In the genomic region with DNA sequence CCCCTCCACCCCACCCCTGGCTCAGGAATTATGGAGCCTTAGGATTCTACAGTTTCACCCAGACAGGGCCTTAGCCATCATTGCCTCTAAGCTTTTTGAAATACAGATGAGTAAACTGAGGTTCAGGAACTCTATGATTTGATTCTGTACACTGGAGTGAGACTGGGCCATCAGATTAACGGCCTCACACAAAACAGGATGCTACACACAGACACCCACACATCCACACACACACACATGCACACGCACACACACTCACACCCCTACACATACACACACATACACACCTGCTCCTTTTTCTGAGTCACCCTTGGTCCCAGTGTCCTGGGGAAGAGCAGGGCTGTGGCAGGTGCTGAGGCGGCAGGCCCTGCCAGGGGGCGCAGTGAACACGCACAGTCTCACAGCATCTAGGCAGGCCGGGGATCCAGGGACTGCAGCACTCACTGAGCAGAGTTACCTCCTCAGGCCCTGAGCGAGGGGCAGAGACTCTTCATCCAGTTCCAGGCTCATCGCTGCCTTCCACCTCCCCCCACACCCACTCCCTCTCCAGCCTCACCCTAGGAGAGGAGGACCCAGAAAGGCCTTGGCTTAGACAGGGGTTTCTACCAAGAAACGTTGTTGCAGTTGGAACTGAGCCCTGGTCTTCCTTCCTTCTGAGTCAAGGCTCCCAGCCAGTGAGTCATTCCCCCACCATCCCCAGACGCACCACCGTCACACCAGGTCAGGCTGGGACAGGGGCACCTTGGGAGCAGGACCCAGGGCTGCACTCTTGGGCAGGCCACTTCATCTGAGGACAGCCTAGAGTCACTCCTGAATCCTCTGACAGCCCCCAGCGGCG, we compare ENCODE assay signal across 8 cellular contexts.
A peak's percentile ranks its signal among the peaks of the same experiment; 100 is the strongest.
DNase-seq lines count a peak whose midpoint lies in the region; ATAC-seq and TF ChIP-seq lines count a peak whose summit lies in the region.

No MANE protein-coding gene starts in this region.

- H3K27ac ChIP-seq in thoracic aorta: peak overlapping the region; percentile 89 to 97

- ATAC-seq in thoracic aorta (ENCODE audit: insufficient number of reproducible peaks, low FRiP score, low read depth): peak; percentile 79
- no peak for ATAC-seq in GM18861 (IDR thresholded peaks at IDR 0.05; ENCODE audit: unreplicated experiment)
- no peak for ATAC-seq in activated CD8-positive, alpha-beta memory T cell treated with anti-CD3 and anti-CD28 coated beads, Interleukin-2, amount 10 ng/mL, durations not matched to agents 7 days and 5 days

- in situ Hi-C loops in astrocyte of the cerebellum (cut with HindIII; ENCODE audit: low sequenced_read_pairs): no loop called here

- H3K4me1 ChIP-seq in Loucy (ENCODE audit: insufficient read depth, low read length, poor library complexity, severe bottlenecking): peaks cover 23% of the 10 kb centered on the region
- peaks cover 20 to 50% of the 10 kb centered on the region in 2 donors for H3K4me1 ChIP-seq in thoracic aorta (ENCODE audit: control insufficient read depth in 1 of 2, low read depth in 2 of 2)

- H3K79me2 ChIP-seq in Loucy (ENCODE audit: insufficient read depth, low read length): no peaks in the 10 kb centered on the region

- no peak overlapping the region for H3K4me2 ChIP-seq in Loucy (ENCODE audit: low read depth, low read length, poor library complexity, severe bottlenecking)

- H3K4me3 ChIP-seq in Loucy (ENCODE audit: low read length, poor library complexity, severe bottlenecking) (no peak overlapping the region), astrocyte of the cerebellum (ENCODE audit: low read depth, low read length) (peak overlapping the region; percentile 25), thoracic aorta (peak overlapping the region; percentile 16)

- no peak overlapping the region for H2AFZ ChIP-seq in Loucy (ENCODE audit: low read length)

- H3F3A ChIP-seq in Loucy (ENCODE audit: low read depth): no peaks in the 10 kb centered on the region

- no peak overlapping the region for H3K4me3 Mint-ChIP-seq in activated CD8-positive, alpha-beta memory T cell treated with anti-CD3 and anti-CD28 coated beads, Interleukin-2, amount 10 ng/mL, durations not matched to agents 7 days and 5 days

- H3K4me1 Mint-ChIP-seq in activated CD8-positive, alpha-beta memory T cell treated with anti-CD3 and anti-CD28 coated beads, Interleukin-2, amount 10 ng/mL, durations not matched to agents 7 days and 5 days: peaks cover 17% of the 10 kb centered on the region

- DNase-seq in GM03348 (ENCODE audit: low spot score): peak; percentile 91
- peak; percentile 96 for DNase-seq in astrocyte of the cerebellum (ENCODE audit: low read depth)
- DNase-seq in iris pigment epithelial cell (ENCODE audit: low read depth): peak; percentile 98
- peak; percentile 91 for DNase-seq in thoracic aorta (ENCODE audit: low spot score)
- no peak for DNase-seq in activated CD8-positive, alpha-beta memory T cell treated with anti-CD3 and anti-CD28 coated beads, Interleukin-2, amount 10 ng/mL, durations not matched to agents 7 days and 5 days
- DNase-seq in central memory CD4-positive, alpha-beta T cell: no peak

- no peaks in the 10 kb centered on the region for H3K27me3 Mint-ChIP-seq in activated CD8-positive, alpha-beta memory T cell treated with anti-CD3 and anti-CD28 coated beads, Interleukin-2, amount 10 ng/mL, durations not matched to agents 7 days and 5 days

- H3K9me3 Mint-ChIP-seq in activated CD8-positive, alpha-beta memory T cell treated with anti-CD3 and anti-CD28 coated beads, Interleukin-2, amount 10 ng/mL, durations not matched to agents 7 days and 5 days (ENCODE audit: low read depth): no peaks in the 10 kb centered on the region

- CTCF ChIA-PET in activated CD8-positive, alpha-beta memory T cell treated with anti-CD3 and anti-CD28 coated beads, Interleukin-2, amount 10 ng/mL, durations not matched to agents 7 days and 5 days (lab: Charles Lee): interaction anchor here (1.2 to 17.6 kb wide), 15 partner anchors 7 to 624 kb away, joined by 3 to 472 read pairs (median 5); no protein-coding TSS in a partner anchor

- H3K9me3 ChIP-seq in Loucy (ENCODE audit: insufficient read depth, low read depth, low read length) (no peaks in the 10 kb centered on the region), thoracic aorta (no peaks in the 10 kb centered on the region)

- H3K36me3 ChIP-seq in Loucy (ENCODE audit: insufficient read depth, low read length): no peaks in the 10 kb centered on the region
- H3K36me3 ChIP-seq in thoracic aorta: no peaks in the 10 kb centered on the region

- H3K27me3 ChIP-seq in Loucy (ENCODE audit: insufficient read depth, low read length, poor library complexity, severe bottlenecking) (no peaks in the 10 kb centered on the region), thoracic aorta (replicated peaks; ENCODE audit: insufficient read depth) (no peaks in the 10 kb centered on the region)

- no peak overlapping the region for H3K9ac ChIP-seq in Loucy (ENCODE audit: low read depth, low read length, poor library complexity, severe bottlenecking)

- no peak overlapping the region for H3K27ac Mint-ChIP-seq in activated CD8-positive, alpha-beta memory T cell treated with anti-CD3 and anti-CD28 coated beads, Interleukin-2, amount 10 ng/mL, durations not matched to agents 7 days and 5 days

- TF ChIP-seq CTCF in Loucy (conservative IDR thresholded peaks at IDR 0.05; ENCODE audit: low read length): peak; percentile 48
- peak; percentile 61 for TF ChIP-seq CTCF in astrocyte of the cerebellum (IDR thresholded peaks at IDR 0.05; ENCODE audit: low read depth, low read length, missing control alignments)
- peak; percentile 34 for TF ChIP-seq CTCF in thoracic aorta (IDR thresholded peaks at IDR 0.05)

- no peaks in the 10 kb centered on the region for H3K36me3 Mint-ChIP-seq in activated CD8-positive, alpha-beta memory T cell treated with anti-CD3 and anti-CD28 coated beads, Interleukin-2, amount 10 ng/mL, durations not matched to agents 7 days and 5 days

- no peaks in the 10 kb centered on the region for H3K9me2 ChIP-seq in Loucy (replicated peaks; ENCODE audit: low read depth, low read length)

- no peaks in the 10 kb centered on the region for H4K20me1 ChIP-seq in Loucy (ENCODE audit: insufficient read depth, low read length, poor library complexity, severe bottlenecking)

Comparison
In these comparisons a context has a peak if more than half of its experiments do, and no peak if none do; other contexts are left out.
1. DNase-seq: peak in GM03348 (single experiment), astrocyte of the cerebellum (single experiment), iris pigment epithelial cell (single experiment) and thoracic aorta (single experiment); none in activated CD8-positive, alpha-beta memory T cell treated with anti-CD3 and anti-CD28 coated beads, Interleukin-2, amount 10 ng/mL, durations not matched to agents 7 days and 5 days (single experiment) and central memory CD4-positive, alpha-beta T cell (single experiment).
2. Peak in every context shown above with its lines, with median percentiles within 50 percentile points of each other: CTCF ChIP-seq.